Comparison of ENCODE assay signal across 8 cellular contexts in the genomic region with DNA sequence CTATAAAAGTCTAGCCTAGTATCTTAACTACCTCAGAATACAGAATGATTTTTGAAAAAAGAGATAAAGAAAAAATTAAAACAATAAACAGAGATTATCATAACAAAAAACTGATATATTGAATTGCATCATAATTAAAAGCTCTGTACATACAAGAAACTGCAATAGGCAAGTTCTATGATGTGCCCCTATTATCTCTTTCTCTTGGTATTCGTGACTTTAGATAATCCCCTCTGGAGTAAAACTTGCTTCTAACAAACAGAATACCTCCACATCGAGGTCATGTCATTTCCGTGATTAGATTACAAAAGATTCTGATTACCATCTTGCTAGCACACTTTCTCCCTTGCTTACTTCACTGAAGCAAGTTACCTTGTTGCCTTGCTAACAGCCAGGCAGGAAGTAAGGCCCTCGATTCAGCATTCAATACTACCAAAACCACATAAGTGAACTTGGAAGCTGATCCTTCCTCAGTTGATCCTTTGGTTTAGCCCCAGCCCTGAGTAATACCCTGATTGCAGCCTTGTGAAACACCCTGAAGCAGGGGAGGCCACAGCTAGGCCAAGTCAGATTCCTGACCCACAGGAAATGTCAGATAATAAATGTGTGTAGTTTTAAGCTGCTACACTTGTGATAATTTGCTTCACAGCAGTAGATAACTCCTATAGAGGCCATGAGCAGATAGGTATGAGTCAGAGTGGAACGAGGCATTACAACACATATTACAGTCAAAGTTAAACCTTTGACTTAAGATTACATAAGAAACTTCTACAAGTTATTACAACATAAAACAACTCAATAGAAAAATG. TPM values are rescaled to one million over a fixed set of nuclear protein-coding genes. Genes with fewer than 3 reads are reported as not detected.
DNase-seq lines count a peak whose midpoint lies in the region; FAIRE-seq and TF ChIP-seq lines count a peak whose summit lies in the region.

No MANE protein-coding gene starts in this region.

- H3K36me3 ChIP-seq in neural cell (ENCODE audit: insufficient read depth, low read length), result no peaks in the 10 kb centered on the region

- H3K4me3 ChIP-seq in cardiac fibroblast (replicated peaks in 1 of 2; ENCODE audit: low read depth in 2 of 2, low read length in 2 of 2) (no peak overlapping the region), neural cell (ENCODE audit: low read length) (no peak overlapping the region), coronary artery (no peak overlapping the region)

- TF ChIP-seq EP300 in neural cell (conservative IDR thresholded peaks at IDR 0.05; ENCODE audit: poor library complexity, severe bottlenecking), result no peak

- H3K27ac ChIP-seq in neural cell (ENCODE audit: low read length) (no peak overlapping the region), coronary artery (no peak overlapping the region)

- DNase-seq in ELR (ENCODE audit: low read depth) (peak; percentile 45), NOMO-1 (lab: John Stamatoyannopoulos, UW; ENCODE audit: unreplicated experiment in 2 of 2) (peak; percentile 84 to 97), cardiac fibroblast (ENCODE audit: low read depth in 2 of 2) (peak; percentile 88 to 92), coronary artery (ENCODE audit: low spot score) (no peak), NCI-H146 (lab: John Stamatoyannopoulos, UW) (no peak), HTR-8/SVneo (ENCODE audit: insufficient read length, low spot score) (no peak), NCI-H1930 (lab: John Stamatoyannopoulos, UW) (no peak)

- H3K9me2 ChIP-seq in neural cell (ENCODE audit: insufficient read depth, low read length), result no peaks in the 10 kb centered on the region

- no peaks in the 10 kb centered on the region for H3K27me3 ChIP-seq in neural cell (ENCODE audit: insufficient read depth, low read depth, low read length)

- no peak for TF ChIP-seq RAD21 in neural cell (conservative IDR thresholded peaks at IDR 0.05)

- H3F3A ChIP-seq in neural cell (ENCODE audit: insufficient read depth, low read length, poor library complexity, severe bottlenecking), result peaks cover 5% of the 10 kb centered on the region

- H2AFZ ChIP-seq in neural cell (ENCODE audit: low read depth, low read length), result no peak overlapping the region

- no peaks in the 10 kb centered on the region for H3K9me3 ChIP-seq in neural cell (ENCODE audit: low read length)

- no peak overlapping the region for H3K9ac ChIP-seq in neural cell (ENCODE audit: low read length)

- no peak for FAIRE-seq in HTR-8/SVneo (lab: Jason Lieb, UNC)

- no peak overlapping the region for H3K4me2 ChIP-seq in neural cell (ENCODE audit: low read length)

- H4K20me1 ChIP-seq in neural cell (ENCODE audit: insufficient read depth), result no peaks in the 10 kb centered on the region

- TF ChIP-seq CTCF in cardiac fibroblast (IDR thresholded peaks at IDR 0.05; ENCODE audit: low read depth, low read length) (no peak), neural cell (IDR thresholded peaks at IDR 0.05; ENCODE audit: poor library complexity, severe bottlenecking) (no peak), coronary artery (IDR thresholded peaks at IDR 0.05) (no peak)

- H3K79me2 ChIP-seq in neural cell (replicated peaks; ENCODE audit: insufficient read depth, low read length), result no peaks in the 10 kb centered on the region

TF ChIP-seq in neural cell, 6 proteins besides CTCF, POLR2A, EP300 and RAD21:
- TF ChIP-seq EZH2 (IDR thresholded peaks at IDR 0.05; ENCODE audit: borderline replicate concordance, insufficient read depth, low read length, poor library complexity, severe bottlenecking) (no peak), POLR2AphosphoS5 (IDR thresholded peaks at IDR 0.05) (peak; percentile 19), TAF1 (IDR thresholded peaks at IDR 0.05; ENCODE audit: low read depth) (no peak)
TF ChIP-seq in neural cell: peak in this region for 1.

RNA-seq across cellular contexts. Expression of a gene that starts 53.7 kb away (rescaled TPM):
- polyA plus RNA-seq in neural cell, result 37.7 and 41.2 TPM in 2 replicates
- polyA minus RNA-seq in neural cell, result 68.4 and 80.6 TPM in 2 replicates

RNA-seq across cellular contexts. Expression of a gene that starts 58.8 kb away (rescaled TPM):
- 10.9 and 11.4 TPM in 2 replicates for polyA plus RNA-seq in neural cell
- 58.7 and 70.2 TPM in 2 replicates for polyA minus RNA-seq in neural cell

Comparison
In these comparisons a context has a peak if more than half of its experiments do, and no peak if none do; other contexts are left out.
1. DNase-seq: peak in ELR (single experiment), NOMO-1 (2 of 2) and cardiac fibroblast (2 of 2); none in coronary artery (single experiment), NCI-H146 (single experiment), HTR-8/SVneo (single experiment) and NCI-H1930 (0 of 2).